Comparison of ENCODE assay signal across 8 cellular contexts in the genomic region with DNA sequence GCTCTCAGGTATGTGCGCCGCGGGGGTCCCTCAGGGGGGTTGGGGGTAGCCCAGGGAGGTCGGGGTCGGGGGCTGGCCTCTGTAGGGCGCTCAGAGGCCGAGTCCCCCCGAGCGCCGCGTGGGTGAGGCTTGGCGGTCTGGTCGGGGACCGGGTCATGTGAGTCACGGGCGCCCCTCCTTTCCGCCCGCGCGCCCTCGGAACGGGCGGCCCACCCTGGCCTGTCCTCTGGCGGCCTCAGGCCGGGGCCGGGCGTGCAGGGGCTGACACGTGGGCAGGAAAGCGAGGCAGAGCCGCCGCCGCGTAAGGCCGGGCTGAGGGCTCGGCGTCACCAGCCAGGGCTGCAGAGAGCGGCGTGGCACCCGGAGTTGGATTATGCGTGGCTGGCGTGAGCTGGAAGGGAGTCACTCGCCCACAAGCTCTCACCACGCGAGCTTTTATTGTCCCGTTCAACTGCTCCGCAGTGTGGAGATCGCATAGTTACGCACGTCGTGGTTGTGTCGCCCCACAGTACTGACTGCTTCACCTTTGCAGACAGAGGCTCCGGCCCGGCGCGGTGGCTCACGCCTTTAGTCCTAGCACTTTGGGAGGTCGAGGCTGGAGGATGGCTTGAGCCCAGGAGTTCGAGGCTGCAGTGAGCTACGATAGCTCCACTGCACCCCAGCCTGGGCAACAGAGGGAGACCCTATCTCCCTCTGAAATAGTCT. TPM values are rescaled to one million over a fixed set of nuclear protein-coding genes. Genes with fewer than 3 reads are reported as not detected.
DNase-seq lines count a peak whose midpoint lies in the region; ATAC-seq and TF ChIP-seq lines count a peak whose summit lies in the region.

No MANE protein-coding gene starts in this region.

- H3F3A ChIP-seq in OCI-LY1 (ENCODE audit: insufficient read depth, low read length), result no peaks in the 10 kb centered on the region

- H3K9me3 ChIP-seq in OCI-LY1 (ENCODE audit: low read length) (0 out of 2 replicates have a peak, but pooled peaks cover 2% of the 10 kb centered on the region), esophagus (ENCODE audit: control insufficient read depth in 2 of 2, insufficient read depth in 1 of 2, low read depth in 1 of 2, low read length in 1 of 2) (no peaks in the 10 kb centered on the region)

- H3K36me3 ChIP-seq in OCI-LY1 (ENCODE audit: insufficient read depth, low read length), result peaks cover 30% of the 10 kb centered on the region
- peaks cover 0 to 3% of the 10 kb centered on the region in 2 donors for H3K36me3 ChIP-seq in esophagus (ENCODE audit: control insufficient read depth in 2 of 2, insufficient read depth in 2 of 2, low read length in 1 of 2)

- no peaks in the 10 kb centered on the region for H3K27me3 ChIP-seq in OCI-LY1 (ENCODE audit: insufficient read depth, low read length)
- H3K27me3 ChIP-seq in esophagus (ENCODE audit: control insufficient read depth in 1 of 2, insufficient read depth in 2 of 2, low read length in 2 of 2), result no peaks in the 10 kb centered on the region

- H4K20me1 ChIP-seq in OCI-LY1 (ENCODE audit: insufficient read depth, low read length), result no peaks in the 10 kb centered on the region

- peaks cover 37% of the 10 kb centered on the region for H3K4me1 ChIP-seq in OCI-LY1 (ENCODE audit: insufficient read depth, low read length, severe bottlenecking)
- no peaks in the 10 kb centered on the region for H3K4me1 ChIP-seq in esophagus (ENCODE audit: control insufficient read depth in 2 of 2, insufficient read depth in 2 of 2, low read length in 1 of 2)

- H3K9ac ChIP-seq in OCI-LY1 (ENCODE audit: low read length), result peak overlapping the region; percentile 91

- H3K27ac ChIP-seq in OCI-LY1 (ENCODE audit: low read depth, low read length, poor library complexity, severe bottlenecking) (peak overlapping the region; percentile 63), esophagus (ENCODE audit: low read depth in 2 of 2, low read length in 1 of 2) (peak overlapping the region; percentile 98 to 100)

- WGBS in esophagus, 2 donors, result 1% methylated on average over 49 to 59 of the region's 59 CpGs

- H3K4me3 ChIP-seq in OCI-LY1 (ENCODE audit: low read depth, low read length, poor library complexity, severe bottlenecking) (peak overlapping the region; percentile 97), esophagus (ENCODE audit: low read depth in 1 of 2, low read length in 2 of 2) (peak overlapping the region; percentile 68 to 76)

- no peaks in the 10 kb centered on the region for H3K9me2 ChIP-seq in OCI-LY1 (ENCODE audit: low read depth, low read length)

- peaks cover 30% of the 10 kb centered on the region for H3K79me2 ChIP-seq in OCI-LY1 (ENCODE audit: insufficient read depth, low read length)

- DNase-seq in AG20443 (ENCODE audit: low spot score) (peak; percentile 91), myocyte (ENCODE audit: low read depth) (peak; percentile 88)
- DNase-seq in activated T-cell treated with anti-CD3 and anti-CD28 coated beads, Interleukin-2, amount 50 U/mL, for 1 hour, result peak; percentile 84
- DNase-seq in stimulated activated CD8-positive, alpha-beta memory T cell treated with anti-CD3 and anti-CD28 coated beads, Interleukin-7, amount 100 ng/mL, for 48 hours (ENCODE audit: extremely low read depth in 1 of 2, low read depth in 1 of 2), result peak; percentile 70 to 72

- H3K4me2 ChIP-seq in OCI-LY1 (ENCODE audit: low read length), result peak overlapping the region; percentile 86

- TF ChIP-seq CTCF in OCI-LY1 (IDR thresholded peaks at IDR 0.05; ENCODE audit: low read length), result no peak

- ATAC-seq in GM18907 (IDR thresholded peaks at IDR 0.05; ENCODE audit: unreplicated experiment) (peak; percentile 56), HG03135 (IDR thresholded peaks at IDR 0.05; ENCODE audit: unreplicated experiment) (peak; percentile 46)

- 0 out of 2 replicates have a peak overlapping the region, but pooled peaks have one; percentile 66 for H2AFZ ChIP-seq in OCI-LY1 (ENCODE audit: low read length)

RNA-seq across cellular contexts. Expression of a gene that starts 0.4 kb away (rescaled TPM):
- polyA plus RNA-seq in esophagus, result 10 to 100 TPM in 1 of 2 donors, 1 to 10 TPM in 1; 10.0 to 10.6 TPM
- total RNA-seq in myocyte, result 22.2 and 26.4 TPM in 2 replicates
- polyA plus RNA-seq in myocyte (2012), result 7.3 TPM

RNA-seq across cellular contexts. Expression of a gene that starts 0.8 kb away (rescaled TPM):
- 10 to 100 TPM; 57.0 to 68.8 TPM for polyA plus RNA-seq in esophagus
- 107 and 118 TPM in 2 replicates for total RNA-seq in myocyte
- 59.0 TPM for polyA plus RNA-seq in myocyte (2012)

Comparison
In these comparisons a context has a peak if more than half of its experiments do, and no peak if none do; other contexts are left out.
1. Peak in every context shown above with its lines: DNase-seq, ATAC-seq, H3K4me3 ChIP-seq and H3K27ac ChIP-seq.